ENCODE assay signal across 1 cellular context in the genomic region with DNA sequence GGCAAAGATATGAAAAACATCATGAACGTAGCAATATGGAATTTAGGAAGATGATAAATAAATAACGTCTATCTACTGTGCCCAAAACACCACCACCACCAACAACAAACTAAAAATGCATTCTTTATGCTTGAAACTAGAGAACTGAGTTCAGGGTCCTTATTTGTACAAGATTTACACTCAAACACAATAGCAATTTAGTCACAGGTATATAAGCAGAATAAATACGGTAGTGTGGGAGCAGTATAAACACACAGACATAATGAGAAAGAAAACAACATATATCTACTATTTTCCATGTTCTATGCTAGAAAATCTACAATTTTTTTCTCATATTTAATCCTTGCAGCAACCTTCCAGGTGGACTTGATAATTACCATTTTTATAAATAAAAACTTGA.
TF ChIP-seq lines count a peak whose summit lies in the region.

No MANE protein-coding gene starts in this region.

TF ChIP-seq in A549, 52 proteins besides CTCF, POLR2A, EP300 and RAD21 (continued from another document):
- TF ChIP-seq BCL3 (IDR thresholded peaks at IDR 0.05) (no peak), TFCP2L1 (CRISPR knock-in tag; IDR thresholded peaks at IDR 0.05) (no peak), HOXB5 (CRISPR knock-in tag; IDR thresholded peaks at IDR 0.05) (no peak), JUNB (IDR thresholded peaks at IDR 0.05) (no peak), TP53 (CRISPR knock-in tag; IDR thresholded peaks at IDR 0.05) (no peak), CHD4 (IDR thresholded peaks at IDR 0.05; ENCODE audit: borderline replicate concordance) (no peak), PHF8 (IDR thresholded peaks at IDR 0.05; ENCODE audit: borderline replicate concordance, low read depth) (no peak), NFE2L2 (conservative IDR thresholded peaks at IDR 0.05; ENCODE audit: low read length) (no peak), GATA3 (IDR thresholded peaks at IDR 0.05; ENCODE audit: borderline replicate concordance) (no peak), MAX (IDR thresholded peaks at IDR 0.05) (no peak)
